ENCODE assay signal across 13 cellular contexts in genomic region chr9:133727277-133727875, GRCh38. TPM values are rescaled to one million over a fixed set of nuclear protein-coding genes. Genes with fewer than 3 reads are reported as not detected.
A peak's percentile ranks its signal among the peaks of the same experiment; 100 is the strongest.
DNase-seq lines count a peak whose midpoint lies in the region; ATAC-seq, FAIRE-seq and TF ChIP-seq lines count a peak whose summit lies in the region.
"Had no signal": no experiment of that assay in that cellular context is flagged by ENCODE, and none has a peak within 500 bp of the region (broad histone marks: within the 10 kb centered on the region; RNA-seq: fewer than 3 reads in every experiment).

No MANE protein-coding gene starts in this region.

- in situ Hi-C loops in K562 (cut with MboI): no loop called here

- FAIRE-seq in K562 (lab: Jason Lieb, UNC) (no peak), GM19239 (lab: Jason Lieb, UNC) (no peak)
- FAIRE-seq: colon, H1 had no signal

- H2AFZ ChIP-seq in DND-41 (ENCODE audit: low read depth, low read length): no peak overlapping the region
- H2AFZ ChIP-seq in K562 (ENCODE audit: low read depth, low read length): no peak overlapping the region

- no TSS peak for BruUV-seq in K562 (replicated peaks; lab: Mats Ljungman, UMichigan)
- BruUV-seq in Calu3 (replicated peaks; lab: Mats Ljungman, UMichigan): no TSS peak

- POLR2A ChIA-PET in K562 (lab: Yijun Ruan, JAX): interaction anchor here (0.5 to 1.1 kb wide), 2 partner anchors 145 to 328 kb away, joined by 3 read pairs; no protein-coding TSS in a partner anchor

- H3K27ac ChIP-seq in DND-41 (ENCODE audit: low read length) (no peak overlapping the region), K562 (ENCODE audit: extremely low read depth, low read depth, low read length) (no peak overlapping the region)
- H3K27ac ChIP-seq: thoracic aorta had no signal

- DNase-seq in DND-41 (no peak), K562 (ENCODE audit: extremely low read depth in 1 of 4, low spot score in 3 of 4) (no peak), osteocyte (ENCODE audit: extremely low spot score, unreplicated experiment) (peak; percentile 81), GM19239 (ENCODE audit: insufficient read length, low spot score) (no peak), Calu3 (no peak)
- DNase-seq: activated CD4-positive, alpha-beta T cell treated with anti-CD3 and anti-CD28 coated beads, Interleukin-2, amount 50 U/mL, for 1 hour; NCI-H1092 treated with DMSO at 0.1 percent for 48 hours had no signal

- no peak overlapping the region for H3K4me3 ChIP-seq in DND-41 (ENCODE audit: low read depth in 1 of 2, low read length in 2 of 2)
- H3K4me3 ChIP-seq in K562: no peak overlapping the region
- H3K4me3 ChIP-seq: thoracic aorta had no signal

- H3K4me3 Mint-ChIP-seq in osteocyte (ENCODE audit: unreplicated experiment): no peak overlapping the region
- H3K4me3 Mint-ChIP-seq in Calu3 (ENCODE audit: low read depth, unreplicated experiment): no peak overlapping the region

- no peaks in the 10 kb centered on the region for H3K9me3 ChIP-seq in DND-41 (ENCODE audit: insufficient read depth, low read length, severe bottlenecking)
- no peaks in the 10 kb centered on the region for H3K9me3 ChIP-seq in K562 (replicated peaks; ENCODE audit: control insufficient read depth, insufficient read depth, low read depth, low read length)
- H3K9me3 ChIP-seq: thoracic aorta had no signal

- ATAC-seq in DND-41 (ENCODE audit: insufficient read depth, low read depth) (no peak), K562 (peak; percentile 61), GM21526 (IDR thresholded peaks at IDR 0.05; ENCODE audit: low FRiP score, unreplicated experiment) (no peak)

- WGBS in K562 (ENCODE audit: insufficient coverage, low coverage, missing lambda C conversion rate): 2% methylated on average over 9 of the region's 10 CpGs

- H3K36me3 ChIP-seq in DND-41 (ENCODE audit: insufficient read depth, low read length): no peaks in the 10 kb centered on the region
- no peaks in the 10 kb centered on the region for H3K36me3 ChIP-seq in K562 (ENCODE audit: control insufficient read depth, insufficient read depth, low read length)
- H3K36me3 ChIP-seq: thoracic aorta had no signal

- intact Hi-C loops in K562 (cut with micrococcal nuclease): no loop called here
- intact Hi-C loops in Calu3 (cut with micrococcal nuclease; ENCODE audit: unreplicated experiment): loop anchor here (5.0 kb wide), 1 partner anchor 195 kb away; the partner anchor contains the start of gene ADAMTSL2

- no peak for TF ChIP-seq POLR2A in K562 (conservative IDR thresholded peaks at IDR 0.05)

- H3K9ac ChIP-seq in DND-41 (ENCODE audit: low read depth, low read length): no peak overlapping the region
- no peak overlapping the region; a peak in 1 of 4 replicates for H3K9ac ChIP-seq in K562 (ENCODE audit: insufficient read depth in 1 of 2, low read depth in 2 of 2, low read length in 2 of 2)

- TF ChIP-seq EP300 in Ishikawa (IDR thresholded peaks at IDR 0.05; ENCODE audit: borderline replicate concordance) (no peak), K562 (IDR thresholded peaks at IDR 0.05; ENCODE audit: low read length) (no peak)

- H3K4me1 Mint-ChIP-seq in osteocyte (ENCODE audit: unreplicated experiment): no peaks in the 10 kb centered on the region
- H3K4me1 Mint-ChIP-seq in Calu3 (ENCODE audit: low read depth, unreplicated experiment): no peaks in the 10 kb centered on the region

- H3K9me1 ChIP-seq in K562 (ENCODE audit: control insufficient read depth, insufficient read depth, low read length): no peaks in the 10 kb centered on the region

- H4K20me1 ChIP-seq in DND-41 (ENCODE audit: insufficient read depth, low read length) (peaks cover 3% of the 10 kb centered on the region), K562 (replicated peaks; ENCODE audit: control insufficient read depth, insufficient read depth, low read length) (0 out of 2 replicates have a peak, but pooled peaks cover 3% of the 10 kb centered on the region)

- TF ChIP-seq RAD21 in Ishikawa (IDR thresholded peaks at IDR 0.05; ENCODE audit: low read depth) (peak; percentile 5; the same call in 1 of the 2 replicates), K562 (CRISPR knock-in tag; conservative IDR thresholded peaks at IDR 0.05 in 1 of 2, IDR thresholded peaks at IDR 0.05 in 1 of 2) (no peak)

- H3K27me3 ChIP-seq in DND-41 (ENCODE audit: insufficient read depth, low read length, poor library complexity) (no peaks in the 10 kb centered on the region), K562 (ENCODE audit: control insufficient read depth in 2 of 2, insufficient read depth in 2 of 2, low read length in 2 of 2) (peaks cover 3 to 11% of the 10 kb centered on the region in 2 experiments; a peak in 4 of 5 replicates)

- CTCF ChIA-PET in K562 (lab: Yijun Ruan, JAX; ENCODE audit: low intra/inter-chr PET ratio) (interaction anchor here (1.1 to 1.5 kb wide), 2 partner anchors 194 to 320 kb away, joined by 3 read pairs; no protein-coding TSS in a partner anchor), Calu3 (lab: Charles Lee) (interaction anchor here (0.6 to 1.2 kb wide), 3 partner anchors 198 to 298 kb away, joined by 3 to 7 read pairs (median 3); partner anchors contain the start of gene BRD3OS)

- H3K36me3 Mint-ChIP-seq in osteocyte (ENCODE audit: unreplicated experiment) (no peaks in the 10 kb centered on the region), Calu3 (ENCODE audit: insufficient read depth, unreplicated experiment) (no peaks in the 10 kb centered on the region)
- H3K36me3 Mint-ChIP-seq: activated naive CD4-positive, alpha-beta T cell treated with anti-CD3 and anti-CD28 coated beads, Interleukin-2, amount 50 U/mL, for 72 hours had no signal

- H3K4me2 ChIP-seq in DND-41 (ENCODE audit: insufficient read depth, low read length): no peak overlapping the region
- H3K4me2 ChIP-seq in K562 (ENCODE audit: insufficient read depth, low read length): no peak overlapping the region

- H3K4me1 ChIP-seq in DND-41 (ENCODE audit: insufficient read depth, low read length) (peaks cover 13% of the 10 kb centered on the region), K562 (replicated peaks in 1 of 2; ENCODE audit: control insufficient read depth in 2 of 2, insufficient read depth in 2 of 2, low read length in 2 of 2) (peaks cover 0 to 14% of the 10 kb centered on the region in 2 experiments; a peak in 2 of 5 replicates)

- H3K27ac Mint-ChIP-seq in osteocyte (ENCODE audit: unreplicated experiment) (no peak overlapping the region), Calu3 (ENCODE audit: unreplicated experiment) (no peak overlapping the region)
- H3K27ac Mint-ChIP-seq: activated naive CD4-positive, alpha-beta T cell treated with anti-CD3 and anti-CD28 coated beads, Interleukin-2, amount 50 U/mL, for 72 hours had no signal

- H3K79me2 ChIP-seq in DND-41 (ENCODE audit: insufficient read depth, low read length) (no peaks in the 10 kb centered on the region), K562 (ENCODE audit: control insufficient read depth, insufficient read depth, low read length) (no peaks in the 10 kb centered on the region)

- H3K27me3 Mint-ChIP-seq in osteocyte (ENCODE audit: unreplicated experiment) (peaks cover 39% of the 10 kb centered on the region), Calu3 (ENCODE audit: unreplicated experiment) (peaks cover 77% of the 10 kb centered on the region)

- peak; percentile 16 for TF ChIP-seq CTCF in DND-41 (IDR thresholded peaks at IDR 0.05; ENCODE audit: borderline replicate concordance, extremely low read depth, low read length, poor library complexity, severe bottlenecking)
- peak in 1 of 3 experiments; percentile 31; a peak in 2 of 6 replicates for TF ChIP-seq CTCF in K562 (IDR thresholded peaks at IDR 0.05 in 2 of 3, conservative IDR thresholded peaks at IDR 0.05 in 1 of 3; ENCODE audit: insufficient read depth in 2 of 3, low read depth in 1 of 3, low read length in 3 of 3)
- TF ChIP-seq CTCF in osteocyte (IDR thresholded peaks at IDR 0.05): no peak
- TF ChIP-seq CTCF in Calu3 (IDR thresholded peaks at IDR 0.05; ENCODE audit: unreplicated experiment): no peak

- H3K9me3 Mint-ChIP-seq in osteocyte (ENCODE audit: unreplicated experiment) (no peaks in the 10 kb centered on the region), Calu3 (ENCODE audit: low read depth, unreplicated experiment) (no peaks in the 10 kb centered on the region)
- H3K9me3 Mint-ChIP-seq: activated naive CD4-positive, alpha-beta T cell treated with anti-CD3 and anti-CD28 coated beads, Interleukin-2, amount 50 U/mL, for 72 hours had no signal

TF ChIP-seq in Ishikawa, 13 proteins besides CTCF, POLR2A, EP300 and RAD21 (continues in another document):
- TF ChIP-seq, protein P1, sequence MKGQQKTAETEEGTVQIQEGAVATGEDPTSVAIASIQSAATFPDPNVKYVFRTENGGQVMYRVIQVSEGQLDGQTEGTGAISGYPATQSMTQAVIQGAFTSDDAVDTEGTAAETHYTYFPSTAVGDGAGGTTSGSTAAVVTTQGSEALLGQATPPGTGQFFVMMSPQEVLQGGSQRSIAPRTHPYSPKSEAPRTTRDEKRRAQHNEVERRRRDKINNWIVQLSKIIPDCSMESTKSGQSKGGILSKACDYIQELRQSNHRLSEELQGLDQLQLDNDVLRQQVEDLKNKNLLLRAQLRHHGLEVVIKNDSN (IDR thresholded peaks at IDR 0.05): no peak

TF ChIP-seq in K562, 482 proteins besides CTCF, POLR2A, EP300 and RAD21 (continues in another document):
- TF ChIP-seq MEF2A (IDR thresholded peaks at IDR 0.05; ENCODE audit: control insufficient read depth, low read depth, low read length): no peak

RNA-seq across cellular contexts. Expression of gene SARDH, which starts 10.8 kb away (rescaled TPM):
- 0.28 and 1.8 TPM in 2 replicates for total RNA-seq in K562 (2011; cell fraction: chromatin; rRNA removed; ENCODE audit: low replicate concordance)
- total RNA-seq in K562 (2011; cell fraction: nucleolus; rRNA removed): 0.39 and 1.3 TPM in 2 replicates
- 0.15 TPM in 1 of 2 replicates, not detected in the other for total RNA-seq in K562 (2011; cell fraction: nucleoplasm; rRNA removed)
- not detected in 2 replicates for total RNA-seq in K562 (2014; rRNA removed)
- total RNA-seq in K562 (2014; rRNA removed; fragmentation: Illumina TruSeq; extraction: Trizol): not detected in 2 replicates
- total RNA-seq in K562 (2015; rRNA removed; fragmentation: Illumina TruSeq; extraction: Trizol): not detected in 2 replicates
- 0.25 TPM in 1 of 2 replicates, not detected in the other for total RNA-seq in K562 (2021)
- 0.07 and 0.14 TPM in 2 replicates for polyA plus RNA-seq in K562 (2011; rRNA removed)
- 0.04 and 0.21 TPM in 2 replicates for polyA plus RNA-seq in K562 (2011; cell fraction: cytosol; rRNA removed)
- 0.24 and 2.6 TPM in 2 replicates for polyA plus RNA-seq in K562 (2011; cell fraction: nucleus; rRNA removed)
- 0.11 and 0.16 TPM in 2 replicates for polyA plus RNA-seq in K562 (2012)
- not detected in 2 replicates for polyA plus RNA-seq in K562 (2014; fragmentation: Illumina TruSeq; extraction: Trizol)
- polyA plus RNA-seq in K562 (2014; fragmentation: Nextera tagmentation; extraction: Ambion mirVana): not detected
- polyA plus RNA-seq in K562 (2014; rRNA removed): not detected in 2 replicates
- polyA minus RNA-seq in K562 (2011; rRNA and poly(A)+ RNA removed): 0.11 TPM in 1 of 2 replicates, not detected in the other
- not detected in 2 replicates for polyA minus RNA-seq in K562 (2011; cell fraction: cytosol; rRNA and poly(A)+ RNA removed)
- 0.11 and 0.54 TPM in 2 replicates for polyA minus RNA-seq in K562 (2011; cell fraction: nucleus; rRNA and poly(A)+ RNA removed)
- 0.21 and 0.56 TPM in 2 replicates for total RNA-seq in osteocyte
- total RNA-seq in Calu3 (2022): 0.12 TPM in 1 of 2 replicates, not detected in the other
